ENCODE assay signal across 1 cellular context in the genomic region with DNA sequence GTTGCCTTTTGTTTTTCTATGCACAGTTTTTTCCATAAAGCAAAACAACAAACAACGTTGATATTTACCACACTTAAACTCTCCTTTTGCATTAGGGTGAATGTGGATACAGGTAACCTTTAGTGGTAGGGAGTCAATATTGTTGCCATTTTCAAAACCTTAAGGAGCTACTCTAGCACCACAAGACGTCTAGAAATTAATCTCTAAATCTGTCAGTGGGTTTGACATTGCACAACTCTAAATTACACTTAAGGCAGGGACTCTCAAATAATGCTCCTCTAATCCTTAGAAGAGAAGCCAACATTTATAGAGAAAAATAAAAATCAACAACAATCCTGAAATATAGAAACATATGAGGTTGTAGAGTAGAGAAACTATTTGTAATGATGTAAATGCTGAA.
TF ChIP-seq lines count a peak whose summit lies in the region.

No MANE protein-coding gene starts in this region.

TF ChIP-seq in K562, 482 proteins besides CTCF, POLR2A, EP300 and RAD21 (continued from another document):
- TF ChIP-seq, protein P1, sequence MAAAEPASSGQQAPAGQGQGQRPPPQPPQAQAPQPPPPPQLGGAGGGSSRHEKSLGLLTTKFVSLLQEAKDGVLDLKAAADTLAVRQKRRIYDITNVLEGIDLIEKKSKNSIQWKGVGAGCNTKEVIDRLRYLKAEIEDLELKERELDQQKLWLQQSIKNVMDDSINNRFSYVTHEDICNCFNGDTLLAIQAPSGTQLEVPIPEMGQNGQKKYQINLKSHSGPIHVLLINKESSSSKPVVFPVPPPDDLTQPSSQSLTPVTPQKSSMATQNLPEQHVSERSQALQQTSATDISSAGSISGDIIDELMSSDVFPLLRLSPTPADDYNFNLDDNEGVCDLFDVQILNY (CRISPR knock-in tag; IDR thresholded peaks at IDR 0.05): no peak
- TF ChIP-seq SMARCE1 (IDR thresholded peaks at IDR 0.05) (no peak), CEBPG (CRISPR knock-in tag; IDR thresholded peaks at IDR 0.05) (no peak), CEBPG (tag; conservative IDR thresholded peaks at IDR 0.05 in 1 of 2, IDR thresholded peaks at IDR 0.05 in 1 of 2) (0 out of 4 replicates have a peak, but pooled peaks of 1 of the 2 experiments have one; percentile 28), CEBPB (tag; IDR thresholded peaks at IDR 0.05) (peak; percentile 79), NRF1 (conservative IDR thresholded peaks at IDR 0.05 in 1 of 2, IDR thresholded peaks at IDR 0.05 in 1 of 2) (no peak), ARID1B (IDR thresholded peaks at IDR 0.05) (no peak), EHMT2 (IDR thresholded peaks at IDR 0.05) (no peak)
